In genomic region chrX:110450050-110450449, GRCh38 we compare ENCODE assay signal across 8 cellular contexts.
DNase-seq lines count a peak whose midpoint lies in the region; ATAC-seq and TF ChIP-seq lines count a peak whose summit lies in the region.

No MANE protein-coding gene starts in this region.

- no peaks in the 10 kb centered on the region for H3K4me1 Mint-ChIP-seq in T-cell

- H3K27ac Mint-ChIP-seq in T-cell = no peak overlapping the region

- POLR2A ChIA-PET in T-cell (lab: Charles Lee) = no interaction called here

- H3K9me3 Mint-ChIP-seq in T-cell = no peaks in the 10 kb centered on the region

- H3K4me3 Mint-ChIP-seq in T-cell = no peak overlapping the region

- no peaks in the 10 kb centered on the region for H3K36me3 Mint-ChIP-seq in T-cell

- ATAC-seq in T-cell (replicated peaks in 1 of 4) (peak in 3 of 4 experiments; percentile 44 to 62 (median 57)), left ventricle myocardium superior (peak; percentile 93), sciatic nerve (peak; percentile 93), HG03039 (IDR thresholded peaks at IDR 0.05; ENCODE audit: unreplicated experiment) (no peak)

- H3K27me3 Mint-ChIP-seq in T-cell = peaks cover 7 to 40% of the 10 kb centered on the region in 2 donors

- H3K4me3 ChIP-seq in HFF-Myc (replicated peaks; ENCODE audit: low read depth, low read length) = no peak overlapping the region

- CTCF ChIA-PET in T-cell (lab: Charles Lee) = interaction anchor here in 1 of 2 donors (0.6 to 0.7 kb wide), 3 partner anchors 397 to 947 kb away, joined by 3 to 5 read pairs (median 3); no protein-coding TSS in a partner anchor

- DNase-seq in HFF-Myc (ENCODE audit: extremely low read depth, low read depth) = no peak
- DNase-seq in NCI-H1092 (lab: John Stamatoyannopoulos, UW) = peak; percentile 59
- peak in 32 of 34 experiments; percentile 1 to 58 (median 32) for DNase-seq in T-cell
- DNase-seq in amniotic stem cell (lab: John Stamatoyannopoulos, UW) = peak; percentile 47
- peak; percentile 65 for DNase-seq in left ventricle myocardium superior
- DNase-seq in sciatic nerve (ENCODE audit: low spot score) = peak; percentile 88

- intact Hi-C loops in left ventricle myocardium superior (cut with micrococcal nuclease) = loop anchor here (5.0 kb wide), 1 partner anchor 397 kb away; no protein-coding TSS in a partner anchor
- intact Hi-C loops in sciatic nerve (cut with DNase I) = loop anchor here (5.0 kb wide), 1 partner anchor 397 kb away; no protein-coding TSS in a partner anchor

- TF ChIP-seq CTCF in GM12873 (IDR thresholded peaks at IDR 0.05; ENCODE audit: insufficient read depth, low read depth, low read length, missing control alignments) (peak; percentile 79), HFF-Myc (IDR thresholded peaks at IDR 0.05; ENCODE audit: low read depth, low read length, missing control alignments) (peak; percentile 62)
